In the genomic region with DNA sequence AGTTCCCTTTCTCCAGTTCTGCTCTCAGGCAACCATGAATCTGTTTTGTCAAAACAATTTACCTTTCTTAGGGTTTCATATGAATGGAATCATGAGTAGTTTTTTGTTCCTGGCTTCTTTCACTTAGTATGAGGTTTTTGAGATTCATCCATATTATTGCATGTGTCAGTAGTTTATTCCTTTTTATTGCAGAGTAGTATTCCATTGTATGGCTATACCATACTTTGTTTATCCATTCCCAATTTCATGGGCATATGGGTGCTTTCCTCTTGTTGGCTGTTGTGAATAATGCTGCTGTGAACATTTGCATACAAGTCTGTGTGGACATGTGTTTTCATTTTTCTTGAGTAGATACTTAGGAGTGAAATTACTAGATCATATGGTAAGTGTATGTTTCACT, we compare ENCODE assay signal across 8 cellular contexts. TPM values are rescaled to one million over a fixed set of nuclear protein-coding genes. Genes with fewer than 3 reads are reported as not detected.
"Had no signal": no experiment of that assay in that cellular context is flagged by ENCODE, and none has a peak within 500 bp of the region (broad histone marks: within the 10 kb centered on the region; RNA-seq: fewer than 3 reads in every experiment).

No MANE protein-coding gene starts in this region.

- DNase-seq: H9, HCEC 1CT, HFFc6, IMR-90, KG1 had no signal

- H3K4me1 Mint-ChIP-seq: GM23338 had no signal

- H3K4me3 Mint-ChIP-seq: GM23338, H9, HFFc6 had no signal

- H3K27ac Mint-ChIP-seq: GM23338, H9, HFFc6 had no signal

- ATAC-seq: GM23338, K562 had no signal

- H3K9me3 Mint-ChIP-seq: HFFc6 had no signal

- H3K4me3 ChIP-seq: GM23338, K562 had no signal

RNA-seq across cellular contexts. Expression of a gene that starts 50.3 kb away (rescaled TPM):
- total RNA-seq: HT-29, K562 had no signal
